ENCODE assay signal across 8 cellular contexts in the genomic region with DNA sequence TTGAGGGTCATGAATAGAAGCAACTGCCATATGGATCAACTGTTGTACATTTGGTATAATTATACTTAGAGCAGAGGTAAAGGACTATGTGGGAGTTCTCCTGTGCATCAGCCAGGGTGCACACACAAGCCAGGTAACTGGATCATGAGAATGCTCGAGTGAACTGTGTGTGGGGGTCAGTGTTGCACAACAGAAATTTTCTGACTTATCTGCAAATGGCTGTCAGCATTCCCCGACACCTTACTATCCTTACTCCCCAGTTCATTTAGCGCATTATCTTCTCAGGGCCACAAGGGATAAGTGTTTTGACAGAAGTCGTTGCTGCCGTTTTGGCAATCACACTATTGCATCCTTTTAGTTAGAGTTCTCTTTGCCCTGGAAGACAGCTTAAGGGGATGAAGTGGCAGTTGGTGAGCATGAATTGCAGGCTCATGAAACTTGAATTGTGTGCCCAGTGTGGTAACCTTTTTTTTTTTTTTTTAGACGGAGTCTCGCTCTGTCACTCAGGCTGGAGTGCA. TPM values are rescaled to one million over a fixed set of nuclear protein-coding genes. Genes with fewer than 3 reads are reported as not detected.
DNase-seq lines count a peak whose midpoint lies in the region; ATAC-seq, FAIRE-seq and TF ChIP-seq lines count a peak whose summit lies in the region.

No MANE protein-coding gene starts in this region.

- H3K27me3 Mint-ChIP-seq in activated CD8-positive, alpha-beta T cell treated with anti-CD3 and anti-CD28 coated beads for 36 hours = no peaks in the 10 kb centered on the region

- WGBS in heart left ventricle, 4 donors = 26 to 34% (median 29%) methylated on average over 7 of the region's 7 CpGs
- 48 to 55% methylated on average over 7 of the region's 7 CpGs for WGBS in tibial nerve, 2 donors

- H3K27me3 ChIP-seq in heart left ventricle (no peaks in the 10 kb centered on the region), keratinocyte (ENCODE audit: control insufficient read depth, extremely low read depth, insufficient read depth, low read length) (no peaks in the 10 kb centered on the region), tibial nerve (no peaks in the 10 kb centered on the region)

- H3K27ac Mint-ChIP-seq in activated CD8-positive, alpha-beta T cell treated with anti-CD3 and anti-CD28 coated beads for 36 hours = peak overlapping the region; percentile 99

- H3K4me3 ChIP-seq in heart left ventricle (peak overlapping the region in 10 of 12 donors; percentile 78 to 98 (median 90)), keratinocyte (ENCODE audit: control insufficient read depth in 2 of 3, extremely low read depth in 1 of 3, insufficient read depth in 2 of 3, low read depth in 1 of 3, low read length in 3 of 3) (peak overlapping the region; percentile 62 to 100 (median 99)), tibial nerve (peak overlapping the region; percentile 58 to 100 (median 99))

- H3K4me3 Mint-ChIP-seq in activated CD8-positive, alpha-beta T cell treated with anti-CD3 and anti-CD28 coated beads for 36 hours = peak overlapping the region; percentile 96

- H3K27ac ChIP-seq in heart left ventricle = peak overlapping the region in 9 of 12 donors; percentile 89 to 98 (median 97)
- peak overlapping the region; percentile 99 for H3K27ac ChIP-seq in keratinocyte (ENCODE audit: control insufficient read depth, insufficient read depth, low read length)
- peak overlapping the region in 2 of 4 donors; percentile 93 to 96 for H3K27ac ChIP-seq in tibial nerve

- no peak overlapping the region for H2AFZ ChIP-seq in keratinocyte (ENCODE audit: control insufficient read depth, low read length)

- H3K4me1 Mint-ChIP-seq in activated CD8-positive, alpha-beta T cell treated with anti-CD3 and anti-CD28 coated beads for 36 hours (ENCODE audit: low read depth) = peaks cover 44% of the 10 kb centered on the region

- TF ChIP-seq CTCF in heart left ventricle (IDR thresholded peaks at IDR 0.05) = no peak
- TF ChIP-seq CTCF in activated CD8-positive, alpha-beta T cell treated with anti-CD3 and anti-CD28 coated beads for 36 hours (IDR thresholded peaks at IDR 0.05) = no peak
- no peak for TF ChIP-seq CTCF in keratinocyte (optimal IDR thresholded peaks at IDR 0.05 in 1 of 3, IDR thresholded peaks at IDR 0.05 in 1 of 3, conservative IDR thresholded peaks at IDR 0.05 in 1 of 3; ENCODE audit: extremely low read depth in 1 of 3, insufficient read depth in 2 of 3, low read length in 3 of 3)
- no peak for TF ChIP-seq CTCF in tibial nerve (IDR thresholded peaks at IDR 0.05)

- CTCF ChIA-PET in activated CD8-positive, alpha-beta T cell treated with anti-CD3 and anti-CD28 coated beads for 36 hours (lab: Charles Lee) = no interaction called here

- H3K79me2 ChIP-seq in keratinocyte (ENCODE audit: control insufficient read depth, insufficient read depth, low read length) = peaks cover 64% of the 10 kb centered on the region

- no peak for ATAC-seq in heart left ventricle
- ATAC-seq in activated CD8-positive, alpha-beta T cell treated with anti-CD3 and anti-CD28 coated beads for 36 hours = no peak
- ATAC-seq in GM18505 (IDR thresholded peaks at IDR 0.05; ENCODE audit: unreplicated experiment) = no peak

- TF ChIP-seq EP300 in tibial nerve (IDR thresholded peaks at IDR 0.05) = no peak

- intact Hi-C loops in heart left ventricle (cut with DNase I) (no loop called here), cardiac septum (cut with DNase I) (no loop called here)
- intact Hi-C loops in activated CD8-positive, alpha-beta T cell treated with anti-CD3 and anti-CD28 coated beads for 36 hours (cut with micrococcal nuclease) = no loop called here

- H4K20me1 ChIP-seq in keratinocyte (ENCODE audit: control insufficient read depth, extremely low read depth, insufficient read depth, low read length) = peaks cover 21% of the 10 kb centered on the region

- H3K9me3 ChIP-seq in heart left ventricle (no peaks in the 10 kb centered on the region), keratinocyte (ENCODE audit: control insufficient read depth, low read depth, low read length) (no peaks in the 10 kb centered on the region), tibial nerve (no peaks in the 10 kb centered on the region)

- DNase-seq in heart left ventricle (no peak), cardiac septum (ENCODE audit: low spot score) (no peak), keratinocyte (ENCODE audit: low read depth, low spot score) (no peak), tibial nerve (ENCODE audit: low spot score in 2 of 2) (no peak), NK-92 (lab: John Stamatoyannopoulos, UW; ENCODE audit: unreplicated experiment) (no peak), SW 1271 (lab: John Stamatoyannopoulos, UW) (no peak)
- DNase-seq in activated CD8-positive, alpha-beta T cell treated with anti-CD3 and anti-CD28 coated beads for 36 hours = no peak

- peaks cover 50% of the 10 kb centered on the region for H3K36me3 Mint-ChIP-seq in activated CD8-positive, alpha-beta T cell treated with anti-CD3 and anti-CD28 coated beads for 36 hours (ENCODE audit: low read depth)

- H3K4me1 ChIP-seq in heart left ventricle (peaks cover 0 to 56% (median 25%) of the 10 kb centered on the region in 12 donors), keratinocyte (ENCODE audit: control insufficient read depth, extremely low read depth, insufficient read depth, low read length) (peaks cover 9% of the 10 kb centered on the region), tibial nerve (peaks cover 0 to 39% (median 13%) of the 10 kb centered on the region in 4 donors)

- POLR2A ChIA-PET in activated CD8-positive, alpha-beta T cell treated with anti-CD3 and anti-CD28 coated beads for 36 hours (lab: Charles Lee) = interaction anchor here (1.1 to 4.9 kb wide), 7 partner anchors 11 to 89 kb away, joined by 3 to 49 read pairs (median 6); partner anchors contain the start of genes CBY3 and HNRNPH1

- peak overlapping the region; percentile 96 for H3K4me2 ChIP-seq in keratinocyte (ENCODE audit: control insufficient read depth, extremely low read depth, insufficient read depth, low read depth, low read length)

- H3K9ac ChIP-seq in keratinocyte (ENCODE audit: control insufficient read depth, extremely low read depth, insufficient read depth, low read length) = peak overlapping the region; percentile 100

- TF ChIP-seq POLR2A in heart left ventricle (IDR thresholded peaks at IDR 0.05) = no peak
- no peak for TF ChIP-seq POLR2A in tibial nerve (IDR thresholded peaks at IDR 0.05)
- no peak for TF ChIP-seq POLR2A in GM18505 (IDR thresholded peaks at IDR 0.05; ENCODE audit: borderline replicate concordance, extremely low read depth, insufficient read depth, insufficient read length)

- dilution Hi-C loops in keratinocyte (cut with MboI; ENCODE audit: extremely low pct_ligation_motif_present, low sequenced_read_pairs) = no loop called here

- H3K36me3 ChIP-seq in heart left ventricle (peaks cover 0 to 31% (median 14%) of the 10 kb centered on the region in 9 donors), keratinocyte (ENCODE audit: control insufficient read depth in 2 of 2, extremely low read depth in 1 of 2, insufficient read depth in 2 of 2, low read length in 2 of 2) (peaks cover 11 to 21% of the 10 kb centered on the region in 2 experiments), tibial nerve (peaks cover 0 to 25% (median 0%) of the 10 kb centered on the region in 3 donors)

- no peak for FAIRE-seq in keratinocyte (lab: Jason Lieb, UNC)

- no peaks in the 10 kb centered on the region for H3K9me3 Mint-ChIP-seq in activated CD8-positive, alpha-beta T cell treated with anti-CD3 and anti-CD28 coated beads for 36 hours

- no peaks in the 10 kb centered on the region for H3K9me1 ChIP-seq in keratinocyte (ENCODE audit: control insufficient read depth, extremely low read depth, insufficient read depth, low read length)

RNA-seq across cellular contexts. Expression of gene CANX, which starts 1.7 kb away (rescaled TPM):
- total RNA-seq in heart left ventricle (100 to 1,000 TPM; 255 to 699 (median 500) TPM), cardiac septum (542 TPM), tibial nerve (100 to 1,000 TPM; 258 to 315 (median 272) TPM)
- polyA plus RNA-seq in heart left ventricle (100 to 1,000 TPM in 1 of 2 donors, 10 to 100 TPM in 1; 81.6 to 350 TPM), keratinocyte (338 to 720 TPM (median 579 TPM) in 3 replicates)
- 100 to 1,000 TPM; 431 to 444 TPM for total RNA-seq in activated CD8-positive, alpha-beta T cell treated with anti-CD3 and anti-CD28 coated beads for 36 hours
- 224 TPM for polyA plus RNA-seq in keratinocyte (2011; ENCODE audit: low read depth)
- 167 and 348 TPM in 2 replicates for polyA plus RNA-seq in keratinocyte (2011; cell fraction: cytosol; rRNA removed)
- 353 and 525 TPM in 2 replicates for polyA plus RNA-seq in keratinocyte (2011; cell fraction: nucleus; rRNA removed)
- polyA plus RNA-seq in keratinocyte (2012; ENCODE audit: low replicate concordance) = 255 and 517 TPM in 2 replicates
- polyA minus RNA-seq in keratinocyte = 749 to 1,149 TPM (median 774 TPM) in 3 replicates
- 354 TPM for polyA minus RNA-seq in keratinocyte (2011; cell fraction: cytosol; rRNA and poly(A)+ RNA removed)
- polyA minus RNA-seq in keratinocyte (2011; cell fraction: nucleus; rRNA and poly(A)+ RNA removed) = 542 and 1,030 TPM in 2 replicates

RNA-seq across cellular contexts. Expression of gene CBY3, which starts 19.6 kb away (rescaled TPM):
- not detected for total RNA-seq in heart left ventricle
- not detected for polyA plus RNA-seq in heart left ventricle
- total RNA-seq in cardiac septum = not detected
- total RNA-seq in activated CD8-positive, alpha-beta T cell treated with anti-CD3 and anti-CD28 coated beads for 36 hours = 1 to 10 TPM in 1 of 2 experiments, under 1 TPM in 1; 0.47 to 1.2 TPM
- polyA plus RNA-seq in keratinocyte = not detected in 3 replicates
- polyA plus RNA-seq in keratinocyte (2011; ENCODE audit: low read depth) = not detected
- not detected in 2 replicates for polyA plus RNA-seq in keratinocyte (2011; cell fraction: cytosol; rRNA removed)
- polyA plus RNA-seq in keratinocyte (2011; cell fraction: nucleus; rRNA removed) = not detected in 2 replicates
- polyA plus RNA-seq in keratinocyte (2012; ENCODE audit: low replicate concordance) = 0.31 TPM in 1 of 2 replicates, not detected in the other
- not detected in 3 replicates for polyA minus RNA-seq in keratinocyte
- not detected for polyA minus RNA-seq in keratinocyte (2011; cell fraction: cytosol; rRNA and poly(A)+ RNA removed)
- polyA minus RNA-seq in keratinocyte (2011; cell fraction: nucleus; rRNA and poly(A)+ RNA removed) = not detected in 2 replicates
- 1 to 10 TPM in 1 of 4 donors, not detected in 3; 1.2 TPM for total RNA-seq in tibial nerve

RNA-seq across cellular contexts. Expression of gene MAML1, which starts 32.2 kb away (rescaled TPM):
- 10 to 100 TPM in 8 of 9 donors, 1 to 10 TPM in 1; 9.5 to 18.0 (median 11.9) TPM for total RNA-seq in heart left ventricle
- 1 to 10 TPM; 6.9 to 9.0 TPM for polyA plus RNA-seq in heart left ventricle
- total RNA-seq in cardiac septum = 13.2 TPM
- total RNA-seq in activated CD8-positive, alpha-beta T cell treated with anti-CD3 and anti-CD28 coated beads for 36 hours = 10 to 100 TPM; 26.1 to 26.6 TPM
- 3.2 to 6.0 TPM (median 4.9 TPM) in 3 replicates for polyA plus RNA-seq in keratinocyte
- 2.4 TPM for polyA plus RNA-seq in keratinocyte (2011; ENCODE audit: low read depth)
- polyA plus RNA-seq in keratinocyte (2011; cell fraction: cytosol; rRNA removed) = 4.4 and 4.7 TPM in 2 replicates
- polyA plus RNA-seq in keratinocyte (2011; cell fraction: nucleus; rRNA removed) = 13.0 and 14.7 TPM in 2 replicates
- 7.6 and 10.0 TPM in 2 replicates for polyA plus RNA-seq in keratinocyte (2012; ENCODE audit: low replicate concordance)
- 4.4 to 22.6 TPM (median 7.3 TPM) in 3 replicates for polyA minus RNA-seq in keratinocyte
- 4.8 TPM for polyA minus RNA-seq in keratinocyte (2011; cell fraction: cytosol; rRNA and poly(A)+ RNA removed)
- 9.1 and 11.9 TPM in 2 replicates for polyA minus RNA-seq in keratinocyte (2011; cell fraction: nucleus; rRNA and poly(A)+ RNA removed)
- total RNA-seq in tibial nerve = 10 to 100 TPM; 27.0 to 38.1 (median 31.9) TPM
